ENCODE assay signal across 12 cellular contexts in the genomic region with DNA sequence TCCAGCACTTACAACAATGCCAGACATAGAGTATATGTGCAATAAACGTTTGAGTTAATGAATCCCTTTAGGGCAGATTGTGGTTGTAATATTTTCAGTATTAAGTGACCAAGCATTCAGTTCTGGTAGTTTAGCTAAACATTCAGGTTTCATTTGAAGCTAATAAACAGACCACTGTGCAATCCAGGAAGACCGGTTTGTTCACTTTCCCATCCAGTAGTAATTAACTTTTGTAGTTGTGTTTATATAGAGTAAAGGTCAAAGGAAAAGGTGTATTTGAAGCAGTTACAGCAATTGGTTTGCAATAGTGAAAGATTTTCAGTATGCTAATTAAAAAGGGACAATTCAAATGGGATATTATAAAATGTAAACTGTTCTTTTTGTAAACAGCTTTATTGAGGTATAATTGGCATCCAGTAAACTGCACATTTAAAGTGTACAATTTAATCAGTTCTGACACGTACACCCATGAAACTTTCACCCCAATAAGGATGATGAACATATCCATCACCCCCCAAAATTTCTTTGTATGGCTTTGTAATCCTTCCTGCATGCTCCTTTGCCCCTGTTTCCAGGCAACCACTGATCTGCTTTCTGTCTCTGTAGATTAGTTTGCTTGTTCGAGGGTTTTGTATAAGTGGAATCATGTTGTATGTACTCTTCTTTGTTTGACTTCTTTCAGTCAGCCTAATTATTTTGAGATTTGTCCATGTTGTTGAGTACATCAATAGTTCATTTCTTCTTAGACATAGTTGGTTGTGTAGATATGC. TPM values are rescaled to one million over a fixed set of nuclear protein-coding genes. Genes with fewer than 3 reads are reported as not detected.
DNase-seq lines count a peak whose midpoint lies in the region; ATAC-seq and TF ChIP-seq lines count a peak whose summit lies in the region.
"Had no signal": no experiment of that assay in that cellular context is flagged by ENCODE, and none has a peak within 500 bp of the region (broad histone marks: within the 10 kb centered on the region; RNA-seq: fewer than 3 reads in every experiment).

No MANE protein-coding gene starts in this region.

- no peak for TF ChIP-seq CTCF in foreskin keratinocyte (conservative IDR thresholded peaks at IDR 0.05)
- no peak for TF ChIP-seq CTCF in sigmoid colon (IDR thresholded peaks at IDR 0.05)

- H3K27me3 ChIP-seq in foreskin keratinocyte (no peaks in the 10 kb centered on the region), sigmoid colon (no peaks in the 10 kb centered on the region)

- intact Hi-C loops in sigmoid colon (cut with DNase I): loop anchor here (10.0 kb wide), 1 partner anchor 407 kb away; no protein-coding TSS in a partner anchor

- peak; percentile 91 for ATAC-seq in foreskin keratinocyte
- no peak for ATAC-seq in GM21423 (IDR thresholded peaks at IDR 0.05; ENCODE audit: unreplicated experiment)
- no peak for ATAC-seq in GM21619 (IDR thresholded peaks at IDR 0.05; ENCODE audit: unreplicated experiment)
- ATAC-seq: psoas muscle had no signal

- 15 to 55% methylated on average over 4 of the region's 4 CpGs for WGBS in sigmoid colon, 2 donors

- H3K4me1 ChIP-seq in foreskin keratinocyte (peaks cover 28% of the 10 kb centered on the region), sigmoid colon (peaks cover 0 to 67% (median 48%) of the 10 kb centered on the region in 4 donors)

- no peak overlapping the region for H3K4me3 ChIP-seq in sigmoid colon
- H3K4me3 ChIP-seq: psoas muscle had no signal

- DNase-seq in H4 (ENCODE audit: low spot score) (peak; percentile 6), NCI-H510A (lab: John Stamatoyannopoulos, UW) (peak; percentile 73), foreskin keratinocyte (peak; percentile 74 to 83), sigmoid colon (no peak), GDM1 (lab: John Stamatoyannopoulos, UW) (no peak), KG1 (lab: John Stamatoyannopoulos, UW) (no peak)
- DNase-seq: activated naive CD4-positive, alpha-beta T cell treated with Interleukin-2 at 50 U/mL for 16 hours; CD4-positive, CD25-positive, alpha-beta regulatory T cell; psoas muscle; SHP77 treated with DMSO at 0.1 percent for 48 hours had no signal

- H3K27ac ChIP-seq in foreskin keratinocyte (no peak overlapping the region), sigmoid colon (peak overlapping the region in 3 of 4 donors; percentile 33 to 47 (median 34))
- H3K27ac ChIP-seq: psoas muscle had no signal

- no peaks in the 10 kb centered on the region for H3K36me3 ChIP-seq in sigmoid colon

- no peaks in the 10 kb centered on the region for H3K9me3 ChIP-seq in sigmoid colon
- H3K9me3 ChIP-seq: psoas muscle had no signal

- TF ChIP-seq EP300 in sigmoid colon (IDR thresholded peaks at IDR 0.05): no peak

- no peak for TF ChIP-seq POLR2A in sigmoid colon (IDR thresholded peaks at IDR 0.05)

RNA-seq across cellular contexts. Expression of a gene that starts 26.2 kb away (rescaled TPM):
- total RNA-seq in H4 (2014; rRNA removed; shearing (Covaris generic)): 5.1 and 6.5 TPM in 2 replicates
- total RNA-seq in foreskin keratinocyte (13.6 and 14.5 TPM in 2 replicates), sigmoid colon (10 to 100 TPM; 23.2 to 44.6 (median 29.3) TPM)
- polyA plus RNA-seq in foreskin keratinocyte (2.1 and 2.5 TPM in 2 replicates), sigmoid colon (1 to 10 TPM; 4.6 to 9.8 (median 5.4) TPM)

Comparison
In these comparisons a context has a peak if more than half of its experiments do, and no peak if none do; other contexts are left out.
1. DNase-seq: peak in H4 (single experiment), NCI-H510A (single experiment) and foreskin keratinocyte (2 of 2); none in sigmoid colon (single experiment), GDM1 (single experiment) and KG1 (single experiment).